Comparison of ENCODE assay signal across 8 cellular contexts in genomic region chr5:109688999-109689739, GRCh38. TPM values are rescaled to one million over a fixed set of nuclear protein-coding genes. Genes with fewer than 3 reads are reported as not detected.
DNase-seq lines count a peak whose midpoint lies in the region; ATAC-seq and TF ChIP-seq lines count a peak whose summit lies in the region.

No MANE protein-coding gene starts in this region.

- H3K9me3 Mint-ChIP-seq in activated T-helper 17 cell treated with anti-CD3 and anti-CD28 coated beads, Interleukin-2, amount 50 U/mL, for 72 hours, result no peaks in the 10 kb centered on the region
- no peaks in the 10 kb centered on the region for H3K9me3 Mint-ChIP-seq in natural killer cell treated with Interleukin-12 subunit alpha and Interleukin-12 subunit beta and Interleukin-15 and Interleukin-18, amount 100 ng/mL, for 72 hours
- H3K9me3 Mint-ChIP-seq in stimulated activated naive CD8-positive, alpha-beta T cell treated with anti-CD3 and anti-CD28 coated beads, Interleukin-15, Interleukin-2, amounts not matched to agents 100 ng/mL and 50 ng/mL, for 24 hours, result no peaks in the 10 kb centered on the region

- no peaks in the 10 kb centered on the region for H3K9me3 ChIP-seq in KOPT-K1 (ENCODE audit: insufficient read depth, low read length, poor library complexity, severe bottlenecking)

- peak overlapping the region; percentile 88 for H3K27ac ChIP-seq in KOPT-K1 (ENCODE audit: low read depth, low read length, poor library complexity, severe bottlenecking)

- peak; percentile 81 for ATAC-seq in GM21825 (IDR thresholded peaks at IDR 0.05; ENCODE audit: unreplicated experiment)
- ATAC-seq in activated T-helper 17 cell treated with anti-CD3 and anti-CD28 coated beads, Interleukin-2, amount 50 U/mL, for 72 hours (replicated peaks), result peak; percentile 88
- peak; percentile 93 to 96 for ATAC-seq in natural killer cell treated with Interleukin-12 subunit alpha and Interleukin-12 subunit beta and Interleukin-15 and Interleukin-18, amount 100 ng/mL, for 72 hours

- no peaks in the 10 kb centered on the region for H3K27me3 Mint-ChIP-seq in activated T-helper 17 cell treated with anti-CD3 and anti-CD28 coated beads, Interleukin-2, amount 50 U/mL, for 72 hours
- peaks cover 8 to 12% of the 10 kb centered on the region in 2 donors for H3K27me3 Mint-ChIP-seq in natural killer cell treated with Interleukin-12 subunit alpha and Interleukin-12 subunit beta and Interleukin-15 and Interleukin-18, amount 100 ng/mL, for 72 hours
- no peaks in the 10 kb centered on the region for H3K27me3 Mint-ChIP-seq in stimulated activated naive CD8-positive, alpha-beta T cell treated with anti-CD3 and anti-CD28 coated beads, Interleukin-15, Interleukin-2, amounts not matched to agents 100 ng/mL and 50 ng/mL, for 24 hours

- peak; percentile 91 for DNase-seq in EH (ENCODE audit: low read depth)
- peak; percentile 87 for DNase-seq in RPMI7951 (ENCODE audit: low read depth)
- DNase-seq in fibroblast of mammary gland (ENCODE audit: low read depth), result peak; percentile 81
- DNase-seq in natural killer cell treated with Interleukin-12 subunit alpha and Interleukin-12 subunit beta and Interleukin-15 and Interleukin-18, amount 100 ng/mL, for 72 hours (ENCODE audit: low spot score), result peak; percentile 87

- H3K27ac Mint-ChIP-seq in activated T-helper 17 cell treated with anti-CD3 and anti-CD28 coated beads, Interleukin-2, amount 50 U/mL, for 72 hours, result peak overlapping the region; percentile 87
- peak overlapping the region; percentile 70 to 82 for H3K27ac Mint-ChIP-seq in natural killer cell treated with Interleukin-12 subunit alpha and Interleukin-12 subunit beta and Interleukin-15 and Interleukin-18, amount 100 ng/mL, for 72 hours
- H3K27ac Mint-ChIP-seq in stimulated activated naive CD8-positive, alpha-beta T cell treated with anti-CD3 and anti-CD28 coated beads, Interleukin-15, Interleukin-2, amounts not matched to agents 100 ng/mL and 50 ng/mL, for 24 hours, result peak overlapping the region; percentile 93

- H3K4me3 ChIP-seq in fibroblast of mammary gland (ENCODE audit: control insufficient read depth, low read depth, low read length), result peak overlapping the region; percentile 75

- no peak for TF ChIP-seq CTCF in fibroblast of mammary gland (conservative IDR thresholded peaks at IDR 0.05; ENCODE audit: control insufficient read depth, insufficient read depth, low read depth, low read length)

- peaks cover 5% of the 10 kb centered on the region for H3K36me3 Mint-ChIP-seq in activated T-helper 17 cell treated with anti-CD3 and anti-CD28 coated beads, Interleukin-2, amount 50 U/mL, for 72 hours (ENCODE audit: low read depth)
- H3K36me3 Mint-ChIP-seq in natural killer cell treated with Interleukin-12 subunit alpha and Interleukin-12 subunit beta and Interleukin-15 and Interleukin-18, amount 100 ng/mL, for 72 hours, result no peaks in the 10 kb centered on the region
- H3K36me3 Mint-ChIP-seq in stimulated activated naive CD8-positive, alpha-beta T cell treated with anti-CD3 and anti-CD28 coated beads, Interleukin-15, Interleukin-2, amounts not matched to agents 100 ng/mL and 50 ng/mL, for 24 hours (ENCODE audit: low read depth), result peaks cover 14% of the 10 kb centered on the region

- H3K36me3 ChIP-seq in KOPT-K1 (ENCODE audit: insufficient read depth, low read length), result no peaks in the 10 kb centered on the region

- H3K4me3 Mint-ChIP-seq in activated T-helper 17 cell treated with anti-CD3 and anti-CD28 coated beads, Interleukin-2, amount 50 U/mL, for 72 hours, result peak overlapping the region; percentile 99
- H3K4me3 Mint-ChIP-seq in natural killer cell treated with Interleukin-12 subunit alpha and Interleukin-12 subunit beta and Interleukin-15 and Interleukin-18, amount 100 ng/mL, for 72 hours, result peak overlapping the region; percentile 90
- H3K4me3 Mint-ChIP-seq in stimulated activated naive CD8-positive, alpha-beta T cell treated with anti-CD3 and anti-CD28 coated beads, Interleukin-15, Interleukin-2, amounts not matched to agents 100 ng/mL and 50 ng/mL, for 24 hours, result peak overlapping the region; percentile 88

- peaks cover 32% of the 10 kb centered on the region for H3K4me1 Mint-ChIP-seq in activated T-helper 17 cell treated with anti-CD3 and anti-CD28 coated beads, Interleukin-2, amount 50 U/mL, for 72 hours
- H3K4me1 Mint-ChIP-seq in natural killer cell treated with Interleukin-12 subunit alpha and Interleukin-12 subunit beta and Interleukin-15 and Interleukin-18, amount 100 ng/mL, for 72 hours (ENCODE audit: low read depth in 2 of 2), result peaks cover 41 to 42% of the 10 kb centered on the region in 2 donors
- H3K4me1 Mint-ChIP-seq in stimulated activated naive CD8-positive, alpha-beta T cell treated with anti-CD3 and anti-CD28 coated beads, Interleukin-15, Interleukin-2, amounts not matched to agents 100 ng/mL and 50 ng/mL, for 24 hours (ENCODE audit: low read depth), result peaks cover 40% of the 10 kb centered on the region

RNA-seq across cellular contexts. Expression of gene MAN2A1, which starts 0.6 kb away (rescaled TPM):
- 20.6 and 25.8 TPM in 2 replicates for total RNA-seq in RPMI7951 (2014; rRNA removed; shearing (Covaris generic))
- total RNA-seq in activated T-helper 17 cell treated with anti-CD3 and anti-CD28 coated beads, Interleukin-2, amount 50 U/mL, for 72 hours, result 10 to 100 TPM; 17.8 to 28.1 TPM
- total RNA-seq in natural killer cell treated with Interleukin-12 subunit alpha and Interleukin-12 subunit beta and Interleukin-15 and Interleukin-18, amount 100 ng/mL, for 72 hours, result 10 to 100 TPM; 37.9 to 38.7 TPM

Comparison
In these comparisons a context has a peak if more than half of its experiments do, and no peak if none do; other contexts are left out.
1. Peak in every context shown above with its lines: DNase-seq, ATAC-seq, H3K4me3 ChIP-seq and H3K27ac ChIP-seq.